ENCODE assay signal across 33 cellular contexts in genomic region chr21:44317871-44318270, GRCh38. TPM values are rescaled to one million over a fixed set of nuclear protein-coding genes. Genes with fewer than 3 reads are reported as not detected.
"Had no signal": no experiment of that assay in that cellular context is flagged by ENCODE, and none has a peak within 500 bp of the region (broad histone marks: within the 10 kb centered on the region; RNA-seq: fewer than 3 reads in every experiment).

No MANE protein-coding gene starts in this region.

- H3K27me3 ChIP-seq: adrenal gland, ascending aorta, cardiac muscle cell, pancreas, stomach, suprapubic skin, transverse colon had no signal

- ATAC-seq: esophagus mucosa; pancreas; stimulated activated memory B cell treated with anti-CD40 and anti-IgM and Interleukin-4, amounts not matched to agents 10 μg/mL and 1 μg/mL and 100 μg/mL, for 72 hours had no signal

- H3K9me3 ChIP-seq: adrenal gland, ascending aorta, pancreas, prostate gland, stomach, suprapubic skin, transverse colon had no signal

- FAIRE-seq: kidney, pancreas, urothelium cell line had no signal

- H3K27ac ChIP-seq: adrenal gland, ascending aorta, pancreas, prostate gland, stomach, suprapubic skin, transverse colon had no signal

- DNase-seq: activated CD4-positive, alpha-beta T cell treated with anti-CD3 and anti-CD28 coated beads for 4 hours; activated CD4-positive, alpha-beta T cell treated with anti-CD3 and anti-CD28 coated beads, Interleukin-2, amount 50 U/mL, for 4 hours; activated CD4-positive, CD25-positive, alpha-beta regulatory T cell; activated effector memory CD4-positive, alpha-beta T cell treated with anti-CD3 and anti-CD28 coated beads, Interleukin-2, amount 50 U/mL, for 16 hours; activated naive CD4-positive, alpha-beta T cell treated with anti-CD3 and anti-CD28 coated beads for 36 hours; activated naive CD8-positive, alpha-beta T cell treated with anti-CD3 and anti-CD28 coated beads for 36 hours; activated T-cell treated with anti-CD3 and anti-CD28 coated beads for 4 hours; adrenal gland; endodermal cell; foreskin fibroblast; immature natural killer cell; kidney; naive B cell; nephron progenitor cell; pancreas; stimulated activated CD4-positive, alpha-beta T cell treated with anti-CD3 and anti-CD28 coated beads, Interleukin-1b, Interleukin-23, amount 100 ng/mL, for 48 hours; stimulated activated CD4-positive, alpha-beta T cell treated with anti-CD3 and anti-CD28 coated beads, Interleukin-4, amount 100 ng/mL, for 4 hours; stimulated activated CD8-positive, alpha-beta memory T cell treated with anti-CD3 and anti-CD28 coated beads, Interleukin-4, amount 100 ng/mL, for 48 hours; stomach; transverse colon had no signal

- H3K4me1 ChIP-seq: adrenal gland, ascending aorta, pancreas, prostate gland, stomach, suprapubic skin, transverse colon had no signal

- H3K4me3 ChIP-seq: adrenal gland, ascending aorta, cardiac muscle cell, pancreas, prostate gland, smooth muscle cell, stomach, suprapubic skin, transverse colon had no signal

- H3K4me2 ChIP-seq: smooth muscle cell had no signal

RNA-seq across cellular contexts. Expression of gene AIRE, which starts 32.2 kb away (rescaled TPM):
- total RNA-seq: activated naive CD4-positive, alpha-beta T cell treated with anti-CD3 and anti-CD28 coated beads for 36 hours; activated naive CD8-positive, alpha-beta T cell treated with anti-CD3 and anti-CD28 coated beads for 36 hours; activated T-helper 1 cell treated with anti-CD3 and anti-CD28 coated beads, Interleukin-12 subunit alpha, Interleukin-12 subunit beta, Interleukin-2, Interleukin-4 antibody, amounts not matched to agents 30 ng/mL and 10 ng/mL and 1 ng/mL, durations not matched to agents 14 hours and 24 hours and 36 hours; esophagus mucosa; pancreas; prostate gland; suprapubic skin; transverse colon had no signal
- polyA plus RNA-seq: cardiac muscle cell, immature natural killer cell, stomach had no signal

RNA-seq across cellular contexts. Expression of gene TRPM2, which starts 35.5 kb away (rescaled TPM):
- total RNA-seq: cardiac muscle cell had no signal
- polyA plus RNA-seq: cardiac muscle cell, smooth muscle cell had no signal

RNA-seq across cellular contexts. Expression of gene DNMT3L, which starts 56.2 kb away (rescaled TPM):
- total RNA-seq: activated naive CD4-positive, alpha-beta T cell treated with anti-CD3 and anti-CD28 coated beads for 36 hours; activated naive CD8-positive, alpha-beta T cell treated with anti-CD3 and anti-CD28 coated beads for 36 hours; activated T-helper 1 cell treated with anti-CD3 and anti-CD28 coated beads, Interleukin-12 subunit alpha, Interleukin-12 subunit beta, Interleukin-2, Interleukin-4 antibody, amounts not matched to agents 30 ng/mL and 10 ng/mL and 1 ng/mL, durations not matched to agents 14 hours and 24 hours and 36 hours; adrenal gland; ascending aorta; cardiac muscle cell; cerebellum; esophagus mucosa; kidney; lower leg skin; mesothelial cell of epicardium; pancreas; prostate gland; smooth muscle cell; stomach; suprapubic skin; T-helper 1 cell treated with Interleukin-12 subunit alpha and Interleukin-12 subunit beta and Interleukin-4 antibody, amounts not matched to agents 30 ng/mL and 1 ng/mL, for 36 hours; transverse colon had no signal
- polyA plus RNA-seq: adrenal gland, cardiac muscle cell, immature natural killer cell, pancreas, smooth muscle cell, stomach had no signal
